9 cellular contexts compared by ENCODE assay signal in the genomic region with DNA sequence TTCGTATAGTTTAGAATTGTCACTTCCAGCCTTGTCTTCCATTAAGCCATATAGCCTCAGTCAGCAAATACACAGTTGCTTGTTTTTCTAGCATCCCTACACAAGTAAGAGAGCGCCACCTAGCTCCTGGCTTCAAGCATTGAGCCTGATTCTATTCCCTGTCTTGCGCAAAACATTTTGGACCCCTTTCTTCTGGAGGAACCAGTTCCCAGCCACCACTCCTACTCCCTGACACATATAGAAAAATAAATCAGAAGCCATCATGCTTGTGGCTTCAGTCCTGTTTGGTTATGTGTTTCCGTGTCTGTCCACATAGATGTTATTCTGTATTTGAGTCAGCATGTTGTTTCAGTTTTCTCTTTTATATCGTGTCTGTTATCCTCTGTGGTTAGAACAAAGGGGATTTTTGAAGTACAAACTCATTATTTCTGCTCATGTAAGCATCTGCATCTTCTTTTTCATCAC. TPM values are rescaled to one million over a fixed set of nuclear protein-coding genes. Genes with fewer than 3 reads are reported as not detected.
DNase-seq lines count a peak whose midpoint lies in the region; FAIRE-seq and TF ChIP-seq lines count a peak whose summit lies in the region.
"Had no signal": no experiment of that assay in that cellular context is flagged by ENCODE, and none has a peak within 500 bp of the region (broad histone marks: within the 10 kb centered on the region; RNA-seq: fewer than 3 reads in every experiment).

No MANE protein-coding gene starts in this region.

- no peaks in the 10 kb centered on the region for H3K79me2 ChIP-seq in KMS-11 (ENCODE audit: insufficient read depth, low read depth)
- no peaks in the 10 kb centered on the region for H3K79me2 ChIP-seq in keratinocyte (ENCODE audit: control insufficient read depth, insufficient read depth, low read length)

- H3K36me3 ChIP-seq in KMS-11 (ENCODE audit: insufficient read depth) (no peaks in the 10 kb centered on the region), keratinocyte (ENCODE audit: control insufficient read depth in 2 of 2, extremely low read depth in 1 of 2, insufficient read depth in 2 of 2, low read length in 2 of 2) (no peaks in the 10 kb centered on the region)

- no peaks in the 10 kb centered on the region for H3K9me3 ChIP-seq in keratinocyte (ENCODE audit: control insufficient read depth, low read depth, low read length)
- H3K9me3 ChIP-seq: neutrophil had no signal

- TF ChIP-seq POLR2A in H54 (IDR thresholded peaks at IDR 0.05; ENCODE audit: low read depth, low read length), result no peak

- H4K20me1 ChIP-seq in KMS-11 (ENCODE audit: insufficient read depth) (no peaks in the 10 kb centered on the region), keratinocyte (ENCODE audit: control insufficient read depth, extremely low read depth, insufficient read depth, low read length) (no peaks in the 10 kb centered on the region)

- peak overlapping the region; percentile 24; the same call in 1 of the 2 replicates for H3K9ac ChIP-seq in KMS-11
- H3K9ac ChIP-seq in keratinocyte (ENCODE audit: control insufficient read depth, extremely low read depth, insufficient read depth, low read length), result no peak overlapping the region

- no peak overlapping the region; the same call in 1 of the 2 replicates for H2AFZ ChIP-seq in KMS-11 (ENCODE audit: low read depth)
- no peak overlapping the region for H2AFZ ChIP-seq in keratinocyte (ENCODE audit: control insufficient read depth, low read length)

- DNase-seq in SHP77 (lab: John Stamatoyannopoulos, UW) (peak; percentile 9 to 25), SHP77 treated with DMSO at 0.1 percent for 48 hours (lab: John Stamatoyannopoulos, UW) (no peak), H54 (ENCODE audit: insufficient read length, low spot score) (peak; percentile 1), SW 1271 (lab: John Stamatoyannopoulos, UW) (peak; percentile 0 to 3), astrocyte of the spinal cord (ENCODE audit: low read depth, low spot score) (peak; percentile 59), keratinocyte (ENCODE audit: low read depth, low spot score) (no peak)
- DNase-seq in stimulated activated CD4-positive, alpha-beta T cell treated with anti-CD3 and anti-CD28 coated beads, TNF-alpha, amount 100 ng/mL, for 4 hours (ENCODE audit: low read depth in 3 of 3), result peak in 2 of 3 experiments; percentile 3 to 6

- H3K27me3 ChIP-seq in KMS-11 (ENCODE audit: insufficient read depth, low read depth) (no peaks in the 10 kb centered on the region), keratinocyte (ENCODE audit: control insufficient read depth, extremely low read depth, insufficient read depth, low read length) (no peaks in the 10 kb centered on the region)
- H3K27me3 ChIP-seq: neutrophil had no signal

- peak; percentile 62 for TF ChIP-seq CTCF in KMS-11 (conservative IDR thresholded peaks at IDR 0.05; ENCODE audit: low read depth, low read length)
- TF ChIP-seq CTCF in astrocyte of the spinal cord (IDR thresholded peaks at IDR 0.05; ENCODE audit: low read depth, low read length), result peak; percentile 69
- TF ChIP-seq CTCF in keratinocyte (optimal IDR thresholded peaks at IDR 0.05 in 1 of 3, IDR thresholded peaks at IDR 0.05 in 1 of 3, conservative IDR thresholded peaks at IDR 0.05 in 1 of 3; ENCODE audit: extremely low read depth in 1 of 3, insufficient read depth in 2 of 3, low read length in 3 of 3), result peak; percentile 66 to 80 (median 71)

- no peak for FAIRE-seq in H54 (lab: Jason Lieb, UNC)
- no peak for FAIRE-seq in keratinocyte (lab: Jason Lieb, UNC)

- dilution Hi-C loops in keratinocyte (cut with MboI; ENCODE audit: extremely low pct_ligation_motif_present, low sequenced_read_pairs), result no loop called here

- no peaks in the 10 kb centered on the region for H3K9me1 ChIP-seq in keratinocyte (ENCODE audit: control insufficient read depth, extremely low read depth, insufficient read depth, low read length)

- H3K4me1 ChIP-seq in KMS-11 (ENCODE audit: low read depth, poor library complexity, severe bottlenecking) (peaks cover 70% of the 10 kb centered on the region), keratinocyte (ENCODE audit: control insufficient read depth, extremely low read depth, insufficient read depth, low read length) (no peaks in the 10 kb centered on the region)

- in situ Hi-C loops in astrocyte of the spinal cord (cut with HindIII; ENCODE audit: low sequenced_read_pairs), result no loop called here

- H3K4me2 ChIP-seq in KMS-11, result peak overlapping the region; percentile 82
- H3K4me2 ChIP-seq in keratinocyte (ENCODE audit: control insufficient read depth, extremely low read depth, insufficient read depth, low read depth, low read length), result no peak overlapping the region

- no peak overlapping the region for H3K4me3 ChIP-seq in KMS-11 (IDR thresholded peaks at IDR 0.05; ENCODE audit: insufficient read depth, low read depth, low read length)
- H3K4me3 ChIP-seq in astrocyte of the spinal cord (ENCODE audit: low read depth, low read length), result no peak overlapping the region
- no peak overlapping the region for H3K4me3 ChIP-seq in keratinocyte (ENCODE audit: control insufficient read depth in 2 of 3, extremely low read depth in 1 of 3, insufficient read depth in 2 of 3, low read depth in 1 of 3, low read length in 3 of 3)

- peak overlapping the region; percentile 87 for H3K27ac ChIP-seq in KMS-11
- no peak overlapping the region for H3K27ac ChIP-seq in keratinocyte (ENCODE audit: control insufficient read depth, insufficient read depth, low read length)
- H3K27ac ChIP-seq: neutrophil had no signal

RNA-seq across cellular contexts. Expression of a gene that starts 59.9 kb away (rescaled TPM):
- 1.0 to 2.0 TPM (median 1.4 TPM) in 3 replicates for polyA plus RNA-seq in keratinocyte
- 3.2 TPM for polyA plus RNA-seq in keratinocyte (2011; ENCODE audit: low read depth)
- 0.83 and 1.5 TPM in 2 replicates for polyA plus RNA-seq in keratinocyte (2011; cell fraction: cytosol; rRNA removed)
- polyA plus RNA-seq in keratinocyte (2011; cell fraction: nucleus; rRNA removed), result 1.0 and 2.1 TPM in 2 replicates
- polyA plus RNA-seq in keratinocyte (2012; ENCODE audit: low replicate concordance), result 1.6 and 5.2 TPM in 2 replicates
- 0.49 to 1.8 TPM (median 1.2 TPM) in 3 replicates for polyA minus RNA-seq in keratinocyte
- 3.6 TPM for polyA minus RNA-seq in keratinocyte (2011; cell fraction: cytosol; rRNA and poly(A)+ RNA removed)
- polyA minus RNA-seq in keratinocyte (2011; cell fraction: nucleus; rRNA and poly(A)+ RNA removed), result 2.0 and 2.7 TPM in 2 replicates

Comparison
In these comparisons a context has a peak if more than half of its experiments do, and no peak if none do; other contexts are left out.
1. DNase-seq: peak in SHP77 (2 of 2), H54 (single experiment), SW 1271 (2 of 2), astrocyte of the spinal cord (single experiment) and stimulated activated CD4-positive, alpha-beta T cell treated with anti-CD3 and anti-CD28 coated beads, TNF-alpha, amount 100 ng/mL, for 4 hours (2 of 3); none in SHP77 treated with DMSO at 0.1 percent for 48 hours (single experiment) and keratinocyte (single experiment).
2. Peak in every context shown above with its lines, with median percentiles within 50 percentile points of each other: CTCF ChIP-seq.